Comparison of ENCODE assay signal across 21 cellular contexts in the genomic region with DNA sequence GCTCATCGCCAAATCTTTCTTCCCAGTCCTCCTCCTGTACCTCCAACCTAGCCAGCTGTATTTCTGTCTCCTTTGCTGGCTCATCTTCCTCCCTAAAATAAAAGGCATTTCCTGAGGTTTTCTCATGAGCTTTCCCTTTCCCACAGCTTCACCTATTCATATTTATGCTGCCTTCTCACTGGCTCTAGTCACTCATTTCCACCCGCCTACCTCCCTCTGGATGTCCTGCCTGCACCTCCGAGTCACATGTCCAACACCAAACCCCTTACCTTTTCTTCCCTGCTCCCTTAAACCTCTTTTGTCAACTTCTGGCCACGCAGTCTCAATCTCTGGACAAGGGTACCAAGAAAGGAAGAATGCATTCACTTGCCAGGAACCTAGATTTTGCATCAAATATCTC. TPM values are rescaled to one million over a fixed set of nuclear protein-coding genes. Genes with fewer than 3 reads are reported as not detected.
A peak's percentile ranks its signal among the peaks of the same experiment; 100 is the strongest.
DNase-seq lines count a peak whose midpoint lies in the region; ATAC-seq and TF ChIP-seq lines count a peak whose summit lies in the region.
"Had no signal": no experiment of that assay in that cellular context is flagged by ENCODE, and none has a peak within 500 bp of the region (broad histone marks: within the 10 kb centered on the region; RNA-seq: fewer than 3 reads in every experiment).

No MANE protein-coding gene starts in this region.

- intact Hi-C loops in body of pancreas (cut with DNase I), result no loop called here
- intact Hi-C loops in lower lobe of right lung (cut with DNase I), result no loop called here
- intact Hi-C loops in activated T-helper 1 cell treated with anti-CD3 and anti-CD28 coated beads, Interleukin-12 subunit alpha, Interleukin-12 subunit beta, Interleukin-2, Interleukin-4 antibody, amounts not matched to agents 30 ng/mL and 10 ng/mL and 1 ng/mL, durations not matched to agents 14 hours and 24 hours and 36 hours (cut with micrococcal nuclease), result loop anchor here (10.0 kb wide), 1 partner anchor 570 kb away; a partner anchor contains a TSS

- H3K9me3 ChIP-seq in BLaER1 (no peaks in the 10 kb centered on the region), HUES6 (ENCODE audit: control insufficient read depth, insufficient read depth, low read depth, low read length) (no peaks in the 10 kb centered on the region), body of pancreas (no peaks in the 10 kb centered on the region), lower lobe of right lung (no peaks in the 10 kb centered on the region)
- H3K9me3 ChIP-seq: MG63, sigmoid colon had no signal

- ATAC-seq in body of pancreas (no peak), lower lobe of right lung (no peak)
- ATAC-seq: activated CD4-positive, CD25-positive, alpha-beta regulatory T cell treated with anti-CD3 and anti-CD28 coated beads, Interleukin-2, amount 50 U/mL, for 24 hours; left colon had no signal

- 38 to 63% methylated on average over 4 of the region's 4 CpGs for WGBS in body of pancreas, 2 donors

- peaks cover 11% of the 10 kb centered on the region for H3K4me1 Mint-ChIP-seq in activated T-helper 1 cell treated with anti-CD3 and anti-CD28 coated beads, Interleukin-12 subunit alpha, Interleukin-12 subunit beta, Interleukin-2, Interleukin-4 antibody, amounts not matched to agents 30 ng/mL and 10 ng/mL and 1 ng/mL, durations not matched to agents 14 hours and 24 hours and 36 hours (ENCODE audit: low read depth)

- no peak overlapping the region for H3K4me3 Mint-ChIP-seq in activated T-helper 1 cell treated with anti-CD3 and anti-CD28 coated beads, Interleukin-12 subunit alpha, Interleukin-12 subunit beta, Interleukin-2, Interleukin-4 antibody, amounts not matched to agents 30 ng/mL and 10 ng/mL and 1 ng/mL, durations not matched to agents 14 hours and 24 hours and 36 hours

- H3K27ac Mint-ChIP-seq in activated T-helper 1 cell treated with anti-CD3 and anti-CD28 coated beads, Interleukin-12 subunit alpha, Interleukin-12 subunit beta, Interleukin-2, Interleukin-4 antibody, amounts not matched to agents 30 ng/mL and 10 ng/mL and 1 ng/mL, durations not matched to agents 14 hours and 24 hours and 36 hours, result no peak overlapping the region
- H3K27ac Mint-ChIP-seq: activated T-helper 2 cell treated with anti-CD3 and anti-CD28 coated beads, Interferon-gamma antibody, Interleukin-2, Interleukin-4, amounts not matched to agents 10 μg/mL and 5 μg/mL and 100 μg/mL, durations not matched to agents 14 hours and 24 hours and 36 hours had no signal

- no peaks in the 10 kb centered on the region for H3K27me3 Mint-ChIP-seq in activated T-helper 1 cell treated with anti-CD3 and anti-CD28 coated beads, Interleukin-12 subunit alpha, Interleukin-12 subunit beta, Interleukin-2, Interleukin-4 antibody, amounts not matched to agents 30 ng/mL and 10 ng/mL and 1 ng/mL, durations not matched to agents 14 hours and 24 hours and 36 hours (ENCODE audit: insufficient read depth)

- H3K9ac ChIP-seq in BLaER1, result peak overlapping the region; percentile 94
- H3K9ac ChIP-seq in HUES6 (ENCODE audit: low read length), result no peak overlapping the region

- peaks cover 6% of the 10 kb centered on the region for H3K36me3 Mint-ChIP-seq in activated T-helper 1 cell treated with anti-CD3 and anti-CD28 coated beads, Interleukin-12 subunit alpha, Interleukin-12 subunit beta, Interleukin-2, Interleukin-4 antibody, amounts not matched to agents 30 ng/mL and 10 ng/mL and 1 ng/mL, durations not matched to agents 14 hours and 24 hours and 36 hours (ENCODE audit: low read depth)

- TF ChIP-seq POLR2A in body of pancreas (IDR thresholded peaks at IDR 0.05), result peak in 2 of 3 donors; percentile 26 to 48

- DNase-seq in body of pancreas (peak in 2 of 4 donors; percentile 41 to 45), lower lobe of right lung (no peak), mucosa of gallbladder (ENCODE audit: low spot score) (no peak), NCI-H2029 (lab: John Stamatoyannopoulos, UW) (no peak), T-helper 9 cell (no peak)
- no peak for DNase-seq in activated T-helper 1 cell treated with anti-CD3 and anti-CD28 coated beads, Interleukin-12 subunit alpha, Interleukin-12 subunit beta, Interleukin-2, Interleukin-4 antibody, amounts not matched to agents 30 ng/mL and 10 ng/mL and 1 ng/mL, durations not matched to agents 14 hours and 24 hours and 36 hours (ENCODE audit: low spot score)
- DNase-seq: COR-L47; effector CD4-positive, alpha-beta T cell; HCEC 1CT; hypothalamus; left colon; MG63; NCI-H1930; NCI-H446 treated with DMSO at 0.1 percent for 48 hours; occipital lobe; SHP77 treated with DMSO at 0.1 percent for 48 hours; sigmoid colon had no signal

- H3K4me3 ChIP-seq in BLaER1 (peak overlapping the region; percentile 97), HUES6 (ENCODE audit: low read depth, low read length) (peak overlapping the region; percentile 49), body of pancreas (no peak overlapping the region), lower lobe of right lung (peak overlapping the region; percentile 0)
- H3K4me3 ChIP-seq: MG63, sigmoid colon had no signal

- peak overlapping the region; percentile 88 for H3K4me2 ChIP-seq in BLaER1

- TF ChIP-seq CTCF in body of pancreas (IDR thresholded peaks at IDR 0.05), result no peak
- no peak for TF ChIP-seq CTCF in lower lobe of right lung (IDR thresholded peaks at IDR 0.05)

- peaks cover 64% of the 10 kb centered on the region for H4K20me1 ChIP-seq in BLaER1

- no peaks in the 10 kb centered on the region for H3K9me3 Mint-ChIP-seq in activated T-helper 1 cell treated with anti-CD3 and anti-CD28 coated beads, Interleukin-12 subunit alpha, Interleukin-12 subunit beta, Interleukin-2, Interleukin-4 antibody, amounts not matched to agents 30 ng/mL and 10 ng/mL and 1 ng/mL, durations not matched to agents 14 hours and 24 hours and 36 hours
- H3K9me3 Mint-ChIP-seq: activated T-helper 2 cell treated with anti-CD3 and anti-CD28 coated beads, Interferon-gamma antibody, Interleukin-2, Interleukin-4, amounts not matched to agents 10 μg/mL and 5 μg/mL and 100 μg/mL, durations not matched to agents 14 hours and 24 hours and 36 hours had no signal

- H3K27me3 ChIP-seq in BLaER1 (no peaks in the 10 kb centered on the region), HUES6 (ENCODE audit: control insufficient read depth, insufficient read depth, low read length) (no peaks in the 10 kb centered on the region), body of pancreas (no peaks in the 10 kb centered on the region), lower lobe of right lung (ENCODE audit: low read depth) (no peaks in the 10 kb centered on the region)
- H3K27me3 ChIP-seq: MG63, sigmoid colon had no signal

- peaks cover 72% of the 10 kb centered on the region for H3K4me1 ChIP-seq in BLaER1
- peaks cover 36% of the 10 kb centered on the region for H3K4me1 ChIP-seq in HUES6 (ENCODE audit: control insufficient read depth, insufficient read depth, low read length)
- H3K4me1 ChIP-seq in body of pancreas, result peaks cover 53% of the 10 kb centered on the region
- H3K4me1 ChIP-seq in lower lobe of right lung, result peaks cover 32% of the 10 kb centered on the region

- peak overlapping the region; percentile 90; the same call in 1 of the 2 replicates for H3K27ac ChIP-seq in BLaER1
- H3K27ac ChIP-seq in HUES6 (ENCODE audit: low read depth, low read length), result no peak overlapping the region
- H3K27ac ChIP-seq in body of pancreas, result peak overlapping the region; percentile 59 to 98 (median 82)
- no peak overlapping the region for H3K27ac ChIP-seq in lower lobe of right lung
- H3K27ac ChIP-seq: sigmoid colon had no signal

- H3K36me3 ChIP-seq in BLaER1 (peaks cover 4% of the 10 kb centered on the region; the same call in 1 of the 2 replicates), HUES6 (ENCODE audit: control insufficient read depth, insufficient read depth, low read length) (no peaks in the 10 kb centered on the region), body of pancreas (replicated peaks in 1 of 2; ENCODE audit: insufficient read depth in 1 of 2, low read depth in 2 of 2) (no peaks in the 10 kb centered on the region), lower lobe of right lung (no peaks in the 10 kb centered on the region)
- H3K36me3 ChIP-seq: sigmoid colon had no signal

RNA-seq across cellular contexts. Expression of a gene that starts 2.8 kb away (rescaled TPM):
- total RNA-seq in body of pancreas (10 to 100 TPM; 42.5 to 43.6 TPM), lower lobe of right lung (16.0 TPM), mucosa of gallbladder (17.9 TPM)
- 28.7 and 29.6 TPM in 2 replicates for total RNA-seq in activated T-helper 1 cell treated with anti-CD3 and anti-CD28 coated beads, Interleukin-12 subunit alpha, Interleukin-12 subunit beta, Interleukin-2, Interleukin-4 antibody, amounts not matched to agents 30 ng/mL and 10 ng/mL and 1 ng/mL, durations not matched to agents 14 hours and 24 hours and 36 hours

Comparison
In these comparisons a context has a peak if more than half of its experiments do, and no peak if none do; other contexts are left out.
1. H3K27ac ChIP-seq: peak in BLaER1 (single experiment) and body of pancreas (4 of 4); none in HUES6 (single experiment) and lower lobe of right lung (single experiment).
2. H3K4me3 ChIP-seq: peak in BLaER1 (single experiment), HUES6 (single experiment) and lower lobe of right lung (single experiment); none in body of pancreas (0 of 2).